ENCODE assay signal across 29 cellular contexts in the genomic region with DNA sequence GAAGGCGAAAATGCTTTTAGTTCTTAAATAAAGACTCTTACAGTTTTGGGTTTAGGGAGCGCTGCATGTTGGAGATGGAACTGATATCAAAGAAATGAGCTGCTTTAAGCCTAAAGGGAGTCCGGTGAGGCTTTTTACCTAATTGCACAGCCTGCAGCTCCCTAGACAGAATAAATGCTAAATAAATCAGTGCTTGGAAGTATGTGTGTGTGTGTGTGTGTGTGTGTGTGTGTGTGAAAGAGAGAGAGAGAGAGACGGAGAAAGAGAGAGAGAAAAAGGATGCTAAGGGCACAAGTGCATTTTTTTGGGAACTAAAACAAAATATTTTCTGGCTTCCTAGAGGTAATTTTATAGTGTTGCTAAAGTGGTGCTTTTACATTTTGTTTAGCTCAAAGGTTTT.
"Had no signal": no experiment of that assay in that cellular context is flagged by ENCODE, and none has a peak within 500 bp of the region (broad histone marks: within the 10 kb centered on the region; RNA-seq: fewer than 3 reads in every experiment).

No MANE protein-coding gene starts in this region.

- FAIRE-seq: urothelium cell line had no signal

- H3K9me3 Mint-ChIP-seq: stimulated activated naive CD8-positive, alpha-beta T cell treated with anti-CD3 and anti-CD28 coated beads, Interleukin-15, amount 100 ng/mL, for 72 hours; type B pancreatic cell had no signal

- H3K9me3 ChIP-seq: stomach, suprapubic skin, testis, thoracic aorta, thyroid gland, tibial artery, tibial nerve, transverse colon, upper lobe of left lung, upper lobe of right lung, uterus, vagina had no signal

- ATAC-seq: stimulated activated effector memory CD8-positive, alpha-beta T cell treated with anti-CD3 and anti-CD28 coated beads, Interleukin-12 subunit alpha, Interleukin-12 subunit beta, amount 100 ng/mL, for 72 hours; stimulated activated memory B cell treated with anti-CD40 and anti-IgM and Interleukin-4, amounts not matched to agents 10 μg/mL and 1 μg/mL and 100 μg/mL, for 72 hours; stimulated activated naive B cell treated with anti-CD40 and anti-IgM and Interleukin-4, amounts not matched to agents 10 μg/mL and 1 μg/mL and 100 μg/mL, for 72 hours; stimulated activated naive CD8-positive, alpha-beta T cell treated with anti-CD3 and anti-CD28 coated beads, Interleukin-15, amount 100 ng/mL, for 72 hours; stimulated activated naive CD8-positive, alpha-beta T cell treated with anti-CD3 and anti-CD28 coated beads, Interleukin-15, Interleukin-2, amounts not matched to agents 100 U/mL and 50 U/mL, for 24 hours; upper lobe of right lung had no signal

- H3K27me3 ChIP-seq: stomach, suprapubic skin, testis, thyroid gland, tibial artery, tibial nerve, transverse colon, upper lobe of left lung, upper lobe of right lung, uterus, vagina had no signal

- H3K27me3 Mint-ChIP-seq: stimulated activated memory B cell treated with anti-CD40 and anti-IgM and Interleukin-4, amounts not matched to agents 10 μg/mL and 1 μg/mL and 100 μg/mL, for 72 hours; stimulated activated naive B cell treated with anti-CD40 and anti-IgM and Interleukin-4, amounts not matched to agents 10 μg/mL and 1 μg/mL and 100 μg/mL, for 72 hours; stimulated activated naive CD8-positive, alpha-beta T cell treated with anti-CD3 and anti-CD28 coated beads, Interleukin-15, amount 100 ng/mL, for 72 hours had no signal

- H3K36me3 ChIP-seq: stomach, suprapubic skin, thoracic aorta, thyroid gland, tibial artery, tibial nerve, transverse colon, upper lobe of left lung, upper lobe of right lung, uterus, vagina had no signal

- H3K4me1 Mint-ChIP-seq: stimulated activated effector memory CD8-positive, alpha-beta T cell treated with anti-CD3 and anti-CD28 coated beads, Interleukin-12 subunit alpha, Interleukin-12 subunit beta, amount 100 ng/mL, for 72 hours; stimulated activated naive CD8-positive, alpha-beta T cell treated with anti-CD3 and anti-CD28 coated beads, Interleukin-15, amount 100 ng/mL, for 72 hours had no signal

- DNase-seq: stimulated activated CD4-positive, alpha-beta T cell treated with anti-CD3 and anti-CD28 coated beads, Interleukin-2, amount 100 ng/mL, for 48 hours; stimulated activated CD4-positive, alpha-beta T cell treated with anti-CD3 and anti-CD28 coated beads, Interleukin-4, amount 100 ng/mL, for 1 hour; stimulated activated CD4-positive, alpha-beta T cell treated with anti-CD3 and anti-CD28 coated beads, Interleukin-4, amount 100 ng/mL, for 24 hours; stimulated activated CD4-positive, alpha-beta T cell treated with anti-CD3 and anti-CD28 coated beads, Interleukin-4, amount 100 ng/mL, for 4 hours; stimulated activated CD8-positive, alpha-beta memory T cell treated with anti-CD3 and anti-CD28 coated beads, Interleukin-4, amount 100 ng/mL, for 48 hours; stimulated activated naive B cell treated with anti-CD40 and anti-IgM and Interleukin-4, amounts not matched to agents 10 μg/mL and 1 μg/mL and 100 μg/mL, for 72 hours; stimulated activated naive CD4-positive, alpha-beta T cell; stimulated activated naive CD4-positive, alpha-beta T cell treated with Interleukin-2 at 50 U/mL for 16 hours; stimulated activated naive CD8-positive, alpha-beta T cell treated with anti-CD3 and anti-CD28 coated beads, Interleukin-15, amount 100 ng/mL, for 72 hours; stimulated activated naive CD8-positive, alpha-beta T cell treated with anti-CD3 and anti-CD28 coated beads, Interleukin-15, Interleukin-2, amounts not matched to agents 100 U/mL and 50 U/mL, for 24 hours; stomach; substantia nigra; thyroid gland; tibial artery; transverse colon; trophoblast cell; upper lobe of left lung; upper lobe of right lung; uterus had no signal

- H3K27ac Mint-ChIP-seq: stimulated activated effector memory CD8-positive, alpha-beta T cell treated with anti-CD3 and anti-CD28 coated beads, Interleukin-12 subunit alpha, Interleukin-12 subunit beta, amount 100 ng/mL, for 72 hours; stimulated activated memory B cell treated with anti-CD40 and anti-IgM and Interleukin-4, amounts not matched to agents 10 μg/mL and 1 μg/mL and 100 μg/mL, for 72 hours; stimulated activated naive B cell treated with anti-CD40 and anti-IgM and Interleukin-4, amounts not matched to agents 10 μg/mL and 1 μg/mL and 100 μg/mL, for 72 hours; stimulated activated naive CD8-positive, alpha-beta T cell treated with anti-CD3 and anti-CD28 coated beads, Interleukin-15, amount 100 ng/mL, for 72 hours; stimulated activated naive CD8-positive, alpha-beta T cell treated with anti-CD3 and anti-CD28 coated beads, Interleukin-15, Interleukin-2, amounts not matched to agents 100 ng/mL and 50 ng/mL, for 24 hours; type B pancreatic cell had no signal

- H3K4me3 ChIP-seq: stomach, suprapubic skin, thoracic aorta, thyroid gland, tibial artery, tibial nerve, transverse colon, upper lobe of left lung, upper lobe of right lung, uterus, vagina had no signal

- H3K27ac ChIP-seq: stomach, suprapubic skin, testis, thoracic aorta, thyroid gland, tibial artery, tibial nerve, transverse colon, upper lobe of left lung, upper lobe of right lung, uterus, vagina had no signal

- H3K36me3 Mint-ChIP-seq: stimulated activated effector memory CD8-positive, alpha-beta T cell treated with anti-CD3 and anti-CD28 coated beads, Interleukin-12 subunit alpha, Interleukin-12 subunit beta, amount 100 ng/mL, for 72 hours; stimulated activated memory B cell treated with anti-CD40 and anti-IgM and Interleukin-4, amounts not matched to agents 10 μg/mL and 1 μg/mL and 100 μg/mL, for 72 hours; stimulated activated naive B cell treated with anti-CD40 and anti-IgM and Interleukin-4, amounts not matched to agents 10 μg/mL and 1 μg/mL and 100 μg/mL, for 72 hours; type B pancreatic cell had no signal

- H3K4me1 ChIP-seq: stomach, suprapubic skin, testis, thyroid gland, tibial artery, tibial nerve, transverse colon, upper lobe of left lung, upper lobe of right lung, uterus, vagina had no signal

- H3K4me3 Mint-ChIP-seq: stimulated activated effector memory CD8-positive, alpha-beta T cell treated with anti-CD3 and anti-CD28 coated beads, Interleukin-12 subunit alpha, Interleukin-12 subunit beta, amount 100 ng/mL, for 72 hours; stimulated activated memory B cell treated with anti-CD40 and anti-IgM and Interleukin-4, amounts not matched to agents 10 μg/mL and 1 μg/mL and 100 μg/mL, for 72 hours; stimulated activated naive B cell treated with anti-CD40 and anti-IgM and Interleukin-4, amounts not matched to agents 10 μg/mL and 1 μg/mL and 100 μg/mL, for 72 hours; stimulated activated naive CD8-positive, alpha-beta T cell treated with anti-CD3 and anti-CD28 coated beads, Interleukin-15, amount 100 ng/mL, for 72 hours; stimulated activated naive CD8-positive, alpha-beta T cell treated with anti-CD3 and anti-CD28 coated beads, Interleukin-15, Interleukin-2, amounts not matched to agents 100 ng/mL and 50 ng/mL, for 24 hours; type B pancreatic cell had no signal
